ENCODE assay signal across 13 cellular contexts in the genomic region with DNA sequence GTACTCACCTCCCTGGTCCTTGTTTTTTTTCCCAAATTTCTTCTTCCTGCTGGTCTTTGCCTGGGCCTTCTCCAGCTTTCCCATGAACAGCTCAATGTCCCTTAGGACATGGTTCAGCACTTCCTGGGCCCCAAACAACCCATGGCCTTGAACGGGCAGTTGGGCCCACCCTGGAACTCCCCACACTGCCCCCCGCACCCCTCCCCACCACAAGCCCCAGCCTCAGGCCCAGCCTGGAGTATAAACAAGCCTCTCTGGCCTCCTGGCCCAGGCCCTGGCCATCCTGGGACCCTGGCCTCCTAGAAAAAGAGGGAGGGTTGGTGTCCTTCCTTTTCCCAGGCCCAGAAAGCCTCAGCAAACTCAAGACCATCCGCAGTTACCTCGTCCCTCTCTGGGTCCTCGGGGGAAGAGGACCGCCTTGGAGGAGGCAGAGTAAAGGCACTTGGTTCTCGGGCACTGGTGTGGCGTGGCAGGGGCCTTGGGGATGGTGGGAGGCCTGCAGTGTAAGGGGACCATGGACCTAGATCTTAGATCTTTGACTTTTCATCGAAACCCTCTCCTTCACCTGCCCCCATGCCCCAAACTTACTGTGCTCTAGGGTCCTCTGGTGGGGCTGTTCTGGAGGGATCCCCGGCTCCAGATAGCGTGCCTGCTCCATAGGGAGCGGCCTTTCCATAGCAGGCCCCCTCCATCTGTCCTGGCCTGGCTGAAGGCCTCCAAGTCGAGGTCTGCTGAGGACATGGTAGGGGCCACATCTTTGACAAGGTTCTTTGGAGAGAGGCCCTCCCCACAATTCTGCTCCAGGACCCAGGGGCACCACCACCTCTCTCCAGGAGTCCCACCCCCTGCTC. TPM values are rescaled to one million over a fixed set of nuclear protein-coding genes. Genes with fewer than 3 reads are reported as not detected.
"Had no signal": no experiment of that assay in that cellular context is flagged by ENCODE, and none has a peak within 500 bp of the region (broad histone marks: within the 10 kb centered on the region; RNA-seq: fewer than 3 reads in every experiment).

No MANE protein-coding gene starts in this region.

- H3K27ac ChIP-seq: dorsolateral prefrontal cortex had no signal

- DNase-seq: activated B cell treated with CpG ODN at 0.5 μM for 24 hours; activated naive CD4-positive, alpha-beta T cell treated with anti-CD3 and anti-CD28 coated beads, Interleukin-2, amount 10 ng/mL, durations not matched to agents 7 days and 5 days; amygdala; cerebellar nuclear complex; mammary epithelial cell; occipital lobe; SIG-M5; trophoblast cell had no signal

- H3K27me3 ChIP-seq: dorsolateral prefrontal cortex had no signal

- ATAC-seq: esophagus mucosa; mucosa of descending colon; naive thymus-derived CD8-positive, alpha-beta T cell; T-helper 17 cell had no signal

- H3K9me3 ChIP-seq: mucosa of descending colon had no signal

- H3K4me3 ChIP-seq: dorsolateral prefrontal cortex, mucosa of descending colon had no signal

RNA-seq across cellular contexts. Expression of a gene that starts 5.6 kb away (rescaled TPM):
- total RNA-seq: activated B cell treated with CpG ODN at 0.5 μM for 24 hours; esophagus mucosa; mammary epithelial cell; naive thymus-derived CD8-positive, alpha-beta T cell; occipital lobe; T-helper 17 cell had no signal

RNA-seq across cellular contexts. Expression of a gene that starts 46.1 kb away (rescaled TPM):
- total RNA-seq: mammary epithelial cell; naive thymus-derived CD8-positive, alpha-beta T cell had no signal
